Comparison of ENCODE assay signal across 20 cellular contexts in the genomic region with DNA sequence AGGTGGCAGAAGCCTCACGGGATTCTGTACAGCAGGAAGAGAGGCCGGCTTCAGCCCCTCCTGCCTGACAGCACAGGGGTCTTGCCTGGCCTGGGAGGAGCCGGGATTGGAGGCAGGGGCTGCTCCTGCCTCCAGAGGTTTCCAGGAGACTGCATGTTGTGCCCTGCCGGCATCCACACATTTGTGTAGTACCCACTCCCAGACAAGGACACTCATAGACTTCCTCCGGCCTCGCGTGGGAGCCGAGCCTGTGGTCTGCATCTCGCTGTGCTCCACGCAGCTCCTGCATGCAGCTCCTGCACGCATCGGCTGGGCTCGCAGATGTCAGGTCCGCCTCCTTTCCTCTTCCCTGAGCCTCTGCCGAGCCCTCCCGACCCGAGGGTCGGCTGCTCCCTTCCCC. TPM values are rescaled to one million over a fixed set of nuclear protein-coding genes. Genes with fewer than 3 reads are reported as not detected.
DNase-seq lines count a peak whose midpoint lies in the region; ATAC-seq, FAIRE-seq and TF ChIP-seq lines count a peak whose summit lies in the region.
"Had no signal": no experiment of that assay in that cellular context is flagged by ENCODE, and none has a peak within 500 bp of the region (broad histone marks: within the 10 kb centered on the region; RNA-seq: fewer than 3 reads in every experiment).

No MANE protein-coding gene starts in this region.

- no peak overlapping the region for H2AFZ ChIP-seq in neuronal stem cell (ENCODE audit: low read length)

- no peak overlapping the region for H2AK5ac ChIP-seq in neuronal stem cell (ENCODE audit: low read depth, low read length)

- H4K8ac ChIP-seq in neuronal stem cell (ENCODE audit: low read depth, low read length): peak overlapping the region; percentile 17

- no peaks in the 10 kb centered on the region for H3K36me3 Mint-ChIP-seq in WTC11
- H3K36me3 Mint-ChIP-seq: CD4-positive, alpha-beta memory T cell had no signal

- H3K9me3 Mint-ChIP-seq in WTC11: peaks cover 5% of the 10 kb centered on the region

- ATAC-seq in WTC11 (peak; percentile 61), right lobe of liver (no peak)
- ATAC-seq: A549 had no signal

- H3K4me1 ChIP-seq in neuronal stem cell (ENCODE audit: control insufficient read depth in 2 of 2, insufficient read depth in 1 of 2, low read depth in 1 of 2, low read length in 2 of 2) (no peaks in the 10 kb centered on the region), tibial nerve (no peaks in the 10 kb centered on the region), right lobe of liver (no peaks in the 10 kb centered on the region)
- H3K4me1 ChIP-seq: A549, BE2C, HAP-1 had no signal

- intact Hi-C loops in right lobe of liver (cut with DNase I): no loop called here

- H3K23ac ChIP-seq in neuronal stem cell (ENCODE audit: low read depth, low read length, poor library complexity): peak overlapping the region; percentile 31

- no peak overlapping the region for H2BK120ac ChIP-seq in neuronal stem cell (ENCODE audit: low read depth, low read length)

- H2BK15ac ChIP-seq in neuronal stem cell (ENCODE audit: low read length): no peak overlapping the region

- H3K79me1 ChIP-seq in neuronal stem cell (ENCODE audit: low read depth, low read length): peaks cover 3% of the 10 kb centered on the region

- no peak overlapping the region for H3K4me3 ChIP-seq in neuronal stem cell (ENCODE audit: low read length in 2 of 2)
- H3K4me3 ChIP-seq in tibial nerve: no peak overlapping the region
- no peak overlapping the region for H3K4me3 ChIP-seq in right lobe of liver
- H3K4me3 ChIP-seq: A549, HAP-1 had no signal

- no peak overlapping the region for H3K4me3 Mint-ChIP-seq in WTC11
- H3K4me3 Mint-ChIP-seq: CD4-positive, alpha-beta memory T cell; HFFc6 had no signal

- H3K27ac Mint-ChIP-seq in WTC11: no peak overlapping the region
- H3K27ac Mint-ChIP-seq: CD4-positive, alpha-beta memory T cell; HFFc6 had no signal

- H3K27ac ChIP-seq in neuronal stem cell (replicated peaks; ENCODE audit: low read length) (no peak overlapping the region), tibial nerve (no peak overlapping the region), right lobe of liver (no peak overlapping the region)
- H3K27ac ChIP-seq: A549, C4-2B, HL-60 had no signal

- no peak overlapping the region for H2BK12ac ChIP-seq in neuronal stem cell (ENCODE audit: low read length)

- CTCF ChIA-PET in WTC11 (lab: Charles Lee): interaction anchor here (1.6 kb wide), 1 partner anchor 103 kb away, joined by 5 read pairs; no protein-coding TSS in a partner anchor

- TF ChIP-seq POLR2A in tibial nerve (IDR thresholded peaks at IDR 0.05) (no peak), right lobe of liver (IDR thresholded peaks at IDR 0.05) (no peak)

- WGBS in neuronal stem cell (ENCODE audit: extremely low coverage in 2 of 2, insufficient read length in 2 of 2, insufficient replicate concordance in 1 of 2), 2 donors: no CpG with 5 or more reads among the region's 18 CpGs
- 40 to 56% methylated on average over 17 to 18 of the region's 18 CpGs for WGBS in tibial nerve, 2 donors
- 23% methylated on average over 8 of the region's 18 CpGs for WGBS in right lobe of liver (ENCODE audit: insufficient coverage, low coverage, low lambda C conversion rate, missing lambda C conversion rate)

- H3K18ac ChIP-seq in neuronal stem cell (ENCODE audit: low read length): peak overlapping the region; percentile 13

- H3K4me2 ChIP-seq in neuronal stem cell (ENCODE audit: insufficient read depth, low read length, poor library complexity, severe bottlenecking): no peak overlapping the region
- H3K4me2 ChIP-seq: A549 had no signal

- no peak for FAIRE-seq in urothelium cell line (lab: Jason Lieb, UNC)
- FAIRE-seq: A549, GM12892 had no signal

- no peak overlapping the region for H3K9ac ChIP-seq in neuronal stem cell (ENCODE audit: low read depth, low read length, poor library complexity)

- TF ChIP-seq CTCF in WTC11 (IDR thresholded peaks at IDR 0.05) (no peak), tibial nerve (IDR thresholded peaks at IDR 0.05) (no peak), right lobe of liver (IDR thresholded peaks at IDR 0.05) (no peak)

- no peak overlapping the region for H4K91ac ChIP-seq in neuronal stem cell (ENCODE audit: low read depth, low read length, poor library complexity)

- peaks cover 3% of the 10 kb centered on the region; the same call in 1 of the 2 replicates for H3K27me3 Mint-ChIP-seq in WTC11 (ENCODE audit: low read depth)

- peak overlapping the region; percentile 46 for H3K4ac ChIP-seq in neuronal stem cell (ENCODE audit: low read length)

- H3K4me1 Mint-ChIP-seq in WTC11: no peaks in the 10 kb centered on the region

- POLR2A ChIA-PET in WTC11 (lab: Charles Lee): no interaction called here

- H3K9me3 ChIP-seq in neuronal stem cell (replicated peaks in 1 of 2; ENCODE audit: control insufficient read depth in 2 of 2, insufficient read depth in 1 of 2, low read depth in 1 of 2, low read length in 2 of 2) (no peaks in the 10 kb centered on the region), tibial nerve (no peaks in the 10 kb centered on the region), right lobe of liver (no peaks in the 10 kb centered on the region)
- H3K9me3 ChIP-seq: A549, BE2C, HAP-1 had no signal

- TF ChIP-seq EP300 in tibial nerve (IDR thresholded peaks at IDR 0.05): no peak

- DNase-seq in WTC11 (ENCODE audit: low spot score) (no peak), iPS-NIHi11 (ENCODE audit: low spot score) (peak; percentile 56), neuronal stem cell (ENCODE audit: low spot score) (no peak), urothelium cell line (ENCODE audit: low spot score) (peak; percentile 14), tibial nerve (ENCODE audit: low spot score in 2 of 2) (no peak), NCI-H1694 treated with DMSO at 0.1 percent for 48 hours (lab: John Stamatoyannopoulos, UW) (no peak), hippocampal formation (lab: John Stamatoyannopoulos, UW) (no peak), right lobe of liver (no peak)
- DNase-seq: BE2C; CD4-positive, alpha-beta memory T cell; DND-41; GDM1; GOT3; HFFc6 had no signal

- no peaks in the 10 kb centered on the region for H3K27me3 ChIP-seq in neuronal stem cell (ENCODE audit: control insufficient read depth in 3 of 3, insufficient read depth in 3 of 3, low read depth in 1 of 3, low read length in 3 of 3)
- H3K27me3 ChIP-seq in tibial nerve: peaks cover 0 to 30% of the 10 kb centered on the region in 2 donors
- no peaks in the 10 kb centered on the region for H3K27me3 ChIP-seq in right lobe of liver

- no peaks in the 10 kb centered on the region for H3K36me3 ChIP-seq in neuronal stem cell (replicated peaks in 1 of 2; ENCODE audit: control insufficient read depth in 2 of 2, insufficient read depth in 2 of 2, low read length in 2 of 2)
- no peaks in the 10 kb centered on the region for H3K36me3 ChIP-seq in tibial nerve
- H3K36me3 ChIP-seq in right lobe of liver: no peaks in the 10 kb centered on the region
- H3K36me3 ChIP-seq: BE2C, HAP-1 had no signal

- peak overlapping the region; percentile 6 for H3K14ac ChIP-seq in neuronal stem cell (ENCODE audit: low read length)

- H2BK5ac ChIP-seq in neuronal stem cell (ENCODE audit: low read length): no peak overlapping the region

TF ChIP-seq in WTC11, 78 proteins besides CTCF, POLR2A, EP300 and RAD21 (continues in another document):
- no peak for TF ChIP-seq NR3C1 (CRISPR knock-in tag; conservative IDR thresholded peaks at IDR 0.05; ENCODE audit: low read depth)
- no peak for TF ChIP-seq ESRRA (CRISPR knock-in tag; IDR thresholded peaks at IDR 0.05; ENCODE audit: borderline replicate concordance)
- no peak for TF ChIP-seq AR (CRISPR knock-in tag; IDR thresholded peaks at IDR 0.05)
- TF ChIP-seq ZNF281 (CRISPR knock-in tag; IDR thresholded peaks at IDR 0.05): no peak
- TF ChIP-seq IRF2 (CRISPR knock-in tag; IDR thresholded peaks at IDR 0.05; ENCODE audit: borderline replicate concordance, low read depth): no peak

RNA-seq across cellular contexts. Expression of gene TPO, which starts 34.7 kb away (rescaled TPM):
- total RNA-seq in WTC11 (2021): not detected in 3 replicates
- polyA plus RNA-seq in neuronal stem cell (2013, experiment 1 of 2): not detected
- polyA plus RNA-seq in neuronal stem cell (2013, experiment 2 of 2): 0.07 TPM
- total RNA-seq in tibial nerve: 10 to 100 TPM in 3 of 4 donors, 1 to 10 TPM in 1; 7.2 to 32.6 (median 16.6) TPM
- not detected for total RNA-seq in right lobe of liver
- total RNA-seq: CD4-positive, alpha-beta memory T cell; HFFc6 had no signal
- polyA plus RNA-seq: AG04450 had no signal

Comparison
In these comparisons a context has a peak if more than half of its experiments do, and no peak if none do; other contexts are left out.
1. DNase-seq: peak in iPS-NIHi11 (single experiment) and urothelium cell line (single experiment); none in WTC11 (single experiment), neuronal stem cell (single experiment), tibial nerve (0 of 2), NCI-H1694 treated with DMSO at 0.1 percent for 48 hours (single experiment), hippocampal formation (0 of 2) and right lobe of liver (0 of 3).